ENCODE assay signal across 9 cellular contexts in genomic region chr3:113783463-113783862, GRCh38. TPM values are rescaled to one million over a fixed set of nuclear protein-coding genes. Genes with fewer than 3 reads are reported as not detected.
DNase-seq lines count a peak whose midpoint lies in the region; ATAC-seq and TF ChIP-seq lines count a peak whose summit lies in the region.
"Had no signal": no experiment of that assay in that cellular context is flagged by ENCODE, and none has a peak within 500 bp of the region (broad histone marks: within the 10 kb centered on the region; RNA-seq: fewer than 3 reads in every experiment).

No MANE protein-coding gene starts in this region.

- no peak overlapping the region for H3K27ac Mint-ChIP-seq in activated CD4-positive, alpha-beta memory T cell treated with anti-CD3 and anti-CD28 coated beads, Interleukin-2, amount 10 ng/mL, durations not matched to agents 7 days and 5 days
- no peak overlapping the region for H3K27ac Mint-ChIP-seq in CD4-positive, alpha-beta T cell

- H3K9me3 Mint-ChIP-seq in activated CD4-positive, alpha-beta memory T cell treated with anti-CD3 and anti-CD28 coated beads, Interleukin-2, amount 10 ng/mL, durations not matched to agents 7 days and 5 days: no peaks in the 10 kb centered on the region
- no peaks in the 10 kb centered on the region for H3K9me3 Mint-ChIP-seq in CD4-positive, alpha-beta T cell
- H3K9me3 Mint-ChIP-seq: naive thymus-derived CD8-positive, alpha-beta T cell had no signal

- no peak overlapping the region for H3K4me3 ChIP-seq in astrocyte of the cerebellum (ENCODE audit: low read depth, low read length)
- no peak overlapping the region for H3K4me3 ChIP-seq in H7 (ENCODE audit: insufficient read depth, low read depth, low read length)

- no peaks in the 10 kb centered on the region for H3K9me3 ChIP-seq in CD4-positive, alpha-beta T cell (ENCODE audit: control insufficient read depth, low read length)

- intact Hi-C loops in CD4-positive, alpha-beta T cell (cut with DNase I, micrococcal nuclease): loop anchor here in 1 of 2 experiments (5.0 kb wide), 1 partner anchor 36 kb away; the partner anchor contains the start of genes ATP6V1A and NAA50

- no peak for TF ChIP-seq CTCF in astrocyte of the cerebellum (IDR thresholded peaks at IDR 0.05; ENCODE audit: low read depth, low read length, missing control alignments)
- TF ChIP-seq CTCF in CD4-positive, alpha-beta T cell (IDR thresholded peaks at IDR 0.05): no peak

- POLR2A ChIA-PET in activated CD4-positive, alpha-beta memory T cell treated with anti-CD3 and anti-CD28 coated beads, Interleukin-2, amount 10 ng/mL, durations not matched to agents 7 days and 5 days (lab: Charles Lee): interaction anchor here (1.1 kb wide), 1 partner anchor 37 kb away, joined by 3 read pairs; the partner anchor contains the start of gene ATP6V1A
- POLR2A ChIA-PET in CD4-positive, alpha-beta T cell (lab: Charles Lee): interaction anchor here (1.2 kb wide), 1 partner anchor 39 kb away, joined by 3 read pairs; no protein-coding TSS in a partner anchor

- in situ Hi-C loops in astrocyte of the cerebellum (cut with HindIII; ENCODE audit: low sequenced_read_pairs): no loop called here

- CTCF ChIA-PET in activated CD4-positive, alpha-beta memory T cell treated with anti-CD3 and anti-CD28 coated beads, Interleukin-2, amount 10 ng/mL, durations not matched to agents 7 days and 5 days (lab: Charles Lee): no interaction called here
- CTCF ChIA-PET in CD4-positive, alpha-beta T cell (lab: Charles Lee): no interaction called here

- ATAC-seq in GM18861 (IDR thresholded peaks at IDR 0.05; ENCODE audit: unreplicated experiment) (peak; percentile 68), HG03442 (IDR thresholded peaks at IDR 0.05; ENCODE audit: unreplicated experiment) (peak; percentile 74), HG03025 (IDR thresholded peaks at IDR 0.05; ENCODE audit: low FRiP score, unreplicated experiment) (no peak)
- ATAC-seq in CD4-positive, alpha-beta T cell (ENCODE audit: poor library complexity): no peak

- no peaks in the 10 kb centered on the region for H3K27me3 ChIP-seq in H7 (ENCODE audit: control insufficient read depth, insufficient read depth, low read length)
- H3K27me3 ChIP-seq in CD4-positive, alpha-beta T cell (ENCODE audit: control insufficient read depth, insufficient read depth, low read length): no peaks in the 10 kb centered on the region

- peaks cover 4% of the 10 kb centered on the region for H3K4me1 Mint-ChIP-seq in activated CD4-positive, alpha-beta memory T cell treated with anti-CD3 and anti-CD28 coated beads, Interleukin-2, amount 10 ng/mL, durations not matched to agents 7 days and 5 days
- H3K4me1 Mint-ChIP-seq in CD4-positive, alpha-beta T cell (ENCODE audit: low read depth): no peaks in the 10 kb centered on the region

- no peaks in the 10 kb centered on the region for H3K27me3 Mint-ChIP-seq in activated CD4-positive, alpha-beta memory T cell treated with anti-CD3 and anti-CD28 coated beads, Interleukin-2, amount 10 ng/mL, durations not matched to agents 7 days and 5 days
- H3K27me3 Mint-ChIP-seq in CD4-positive, alpha-beta T cell: no peaks in the 10 kb centered on the region
- H3K27me3 Mint-ChIP-seq: naive thymus-derived CD8-positive, alpha-beta T cell had no signal

- peaks cover 6% of the 10 kb centered on the region for H3K36me3 Mint-ChIP-seq in activated CD4-positive, alpha-beta memory T cell treated with anti-CD3 and anti-CD28 coated beads, Interleukin-2, amount 10 ng/mL, durations not matched to agents 7 days and 5 days (ENCODE audit: low read depth)
- H3K36me3 Mint-ChIP-seq in CD4-positive, alpha-beta T cell (ENCODE audit: low read depth): peaks cover 52% of the 10 kb centered on the region

- H3K36me3 ChIP-seq in H7 (replicated peaks; ENCODE audit: control insufficient read depth, insufficient read depth, low read length): no peaks in the 10 kb centered on the region; the same call in 1 of the 2 replicates

- peak; percentile 96 for DNase-seq in astrocyte of the cerebellum (ENCODE audit: low read depth)
- DNase-seq in pons (ENCODE audit: low spot score): peak; percentile 15
- DNase-seq in H7: no peak
- no peak for DNase-seq in activated CD4-positive, alpha-beta memory T cell treated with anti-CD3 and anti-CD28 coated beads, Interleukin-2, amount 10 ng/mL, durations not matched to agents 7 days and 5 days
- DNase-seq in CD4-positive, alpha-beta T cell: no peak
- DNase-seq: naive thymus-derived CD8-positive, alpha-beta T cell had no signal

- H3K4me3 Mint-ChIP-seq in activated CD4-positive, alpha-beta memory T cell treated with anti-CD3 and anti-CD28 coated beads, Interleukin-2, amount 10 ng/mL, durations not matched to agents 7 days and 5 days: no peak overlapping the region
- no peak overlapping the region for H3K4me3 Mint-ChIP-seq in CD4-positive, alpha-beta T cell
- H3K4me3 Mint-ChIP-seq: naive thymus-derived CD8-positive, alpha-beta T cell had no signal

- H3K27ac ChIP-seq in CD4-positive, alpha-beta T cell (ENCODE audit: low read depth, low read length): no peak overlapping the region

RNA-seq across cellular contexts. Expression of gene ATP6V1A, which starts 36.6 kb away (rescaled TPM):
- 67.4 and 75.5 TPM in 2 replicates for total RNA-seq in H7 (2014; rRNA removed; shearing (Covaris generic))
- total RNA-seq in activated CD4-positive, alpha-beta memory T cell treated with anti-CD3 and anti-CD28 coated beads, Interleukin-2, amount 10 ng/mL, durations not matched to agents 7 days and 5 days: 10 to 100 TPM; 41.7 to 42.4 TPM
- total RNA-seq in CD4-positive, alpha-beta T cell: 1 to 10 TPM; 8.7 to 9.4 TPM

RNA-seq across cellular contexts. Expression of gene NAA50, which starts 37.4 kb away (rescaled TPM):
- 149 and 159 TPM in 2 replicates for total RNA-seq in H7 (2014; rRNA removed; shearing (Covaris generic))
- total RNA-seq in activated CD4-positive, alpha-beta memory T cell treated with anti-CD3 and anti-CD28 coated beads, Interleukin-2, amount 10 ng/mL, durations not matched to agents 7 days and 5 days: 100 to 1,000 TPM; 104 to 106 TPM
- total RNA-seq in CD4-positive, alpha-beta T cell: 10 to 100 TPM; 46.6 to 48.0 TPM

RNA-seq across cellular contexts. Expression of gene GRAMD1C, which starts 55.1 kb away (rescaled TPM):
- total RNA-seq in H7 (2014; rRNA removed; shearing (Covaris generic)): 1.0 and 4.1 TPM in 2 replicates
- under 1 TPM; 0.48 to 0.91 TPM for total RNA-seq in activated CD4-positive, alpha-beta memory T cell treated with anti-CD3 and anti-CD28 coated beads, Interleukin-2, amount 10 ng/mL, durations not matched to agents 7 days and 5 days
- total RNA-seq in CD4-positive, alpha-beta T cell: under 1 TPM; 0.22 to 0.55 TPM

Comparison
In these comparisons a context has a peak if more than half of its experiments do, and no peak if none do; other contexts are left out.
1. ATAC-seq: peak in GM18861 (single experiment) and HG03442 (single experiment); none in CD4-positive, alpha-beta T cell (single experiment) and HG03025 (single experiment).
2. DNase-seq: peak in astrocyte of the cerebellum (single experiment) and pons (single experiment); none in H7 (single experiment), activated CD4-positive, alpha-beta memory T cell treated with anti-CD3 and anti-CD28 coated beads, Interleukin-2, amount 10 ng/mL, durations not matched to agents 7 days and 5 days (single experiment) and CD4-positive, alpha-beta T cell (0 of 10).